17 cellular contexts compared by ENCODE assay signal in genomic region chr12:63499567-63499966, GRCh38.
DNase-seq lines count a peak whose midpoint lies in the region; TF ChIP-seq lines count a peak whose summit lies in the region.
"Had no signal": no experiment of that assay in that cellular context is flagged by ENCODE, and none has a peak within 500 bp of the region (broad histone marks: within the 10 kb centered on the region; RNA-seq: fewer than 3 reads in every experiment).

No MANE protein-coding gene starts in this region.

- no peak for TF ChIP-seq CTCF in CD14-positive monocyte (IDR thresholded peaks at IDR 0.05)
- no peak for TF ChIP-seq CTCF in chondrocyte (IDR thresholded peaks at IDR 0.05)

- no peak overlapping the region for H3K23ac ChIP-seq in neuronal stem cell (ENCODE audit: low read depth, low read length, poor library complexity)

- H2BK12ac ChIP-seq in neuronal stem cell (ENCODE audit: low read length): no peak overlapping the region

- peaks cover 0 to 3% (median 0%) of the 10 kb centered on the region in 3 experiments for H3K27me3 ChIP-seq in neuronal stem cell (ENCODE audit: control insufficient read depth in 3 of 3, insufficient read depth in 3 of 3, low read depth in 1 of 3, low read length in 3 of 3)
- H3K27me3 ChIP-seq: BE2C, BLaER1 had no signal

- H2AK5ac ChIP-seq in neuronal stem cell (ENCODE audit: low read depth, low read length): no peak overlapping the region

- H3K18ac ChIP-seq in neuronal stem cell (ENCODE audit: low read length): no peak overlapping the region

- H3K36me3 Mint-ChIP-seq in CD14-positive monocyte: no peaks in the 10 kb centered on the region
- no peaks in the 10 kb centered on the region for H3K36me3 Mint-ChIP-seq in chondrocyte (ENCODE audit: low read depth)
- H3K36me3 Mint-ChIP-seq: CD8-positive, alpha-beta T cell had no signal

- H3K36me3 ChIP-seq in neuronal stem cell (replicated peaks in 1 of 2; ENCODE audit: control insufficient read depth in 2 of 2, insufficient read depth in 2 of 2, low read length in 2 of 2): no peaks in the 10 kb centered on the region
- H3K36me3 ChIP-seq: BE2C, BLaER1 had no signal

- H3K27me3 Mint-ChIP-seq in CD14-positive monocyte (ENCODE audit: low read depth in 3 of 3) (no peaks in the 10 kb centered on the region), chondrocyte (ENCODE audit: low read depth) (peaks cover 13% of the 10 kb centered on the region)
- H3K27me3 Mint-ChIP-seq: CD4-positive, alpha-beta T cell had no signal

- no CpG with 5 or more reads among the region's 6 CpGs for WGBS in neuronal stem cell (ENCODE audit: extremely low coverage in 2 of 2, insufficient read length in 2 of 2, insufficient replicate concordance in 1 of 2), 2 donors

- H3K9ac ChIP-seq in neuronal stem cell (ENCODE audit: low read depth, low read length, poor library complexity): no peak overlapping the region
- H3K9ac ChIP-seq: BLaER1 had no signal

- H2BK5ac ChIP-seq in neuronal stem cell (ENCODE audit: low read length): peak overlapping the region; percentile 69

- H3K9me3 Mint-ChIP-seq in CD14-positive monocyte (peaks cover 0 to 9% (median 4%) of the 10 kb centered on the region in 7 donors), chondrocyte (ENCODE audit: low read depth) (peaks cover 5% of the 10 kb centered on the region)

- DNase-seq in CD14-positive monocyte (ENCODE audit: low spot score): peak; percentile 37
- peak; percentile 44 for DNase-seq in chondrocyte (ENCODE audit: low spot score)
- DNase-seq in neuronal stem cell (ENCODE audit: low spot score): no peak
- DNase-seq in dermis blood vessel endothelial cell: no peak
- DNase-seq in NCI-H2196 treated with DMSO at 0.1 percent for 48 hours (lab: John Stamatoyannopoulos, UW; ENCODE audit: unreplicated experiment): no peak
- DNase-seq in activated gamma-delta T cell treated with Interleukin-2 at 50 U/mL for 16 hours: no peak
- DNase-seq: 8988T; ACHN; BE2C; C1 segment of cervical spinal cord; Caco-2; Calu3; CD4-positive, alpha-beta T cell; CD8-positive, alpha-beta T cell; DMS79 treated with DMSO at 0.1 percent for 48 hours; GF-D8 had no signal

- H3K4me2 ChIP-seq in neuronal stem cell (ENCODE audit: insufficient read depth, low read length, poor library complexity, severe bottlenecking): no peak overlapping the region
- H3K4me2 ChIP-seq: BLaER1 had no signal

- no peak overlapping the region for H3K4me3 ChIP-seq in neuronal stem cell (ENCODE audit: low read length in 2 of 2)
- H3K4me3 ChIP-seq: BLaER1 had no signal

- no peak overlapping the region for H2AFZ ChIP-seq in neuronal stem cell (ENCODE audit: low read length)

- no peaks in the 10 kb centered on the region for H3K9me3 ChIP-seq in neuronal stem cell (replicated peaks in 1 of 2; ENCODE audit: control insufficient read depth in 2 of 2, insufficient read depth in 1 of 2, low read depth in 1 of 2, low read length in 2 of 2)
- H3K9me3 ChIP-seq: BE2C, Caco-2 had no signal

- no peak overlapping the region for H3K14ac ChIP-seq in neuronal stem cell (ENCODE audit: low read length)

- no peak overlapping the region for H4K8ac ChIP-seq in neuronal stem cell (ENCODE audit: low read depth, low read length)

- H3K27ac Mint-ChIP-seq in CD14-positive monocyte (peak overlapping the region in 1 of 7 donors; percentile 8), chondrocyte (ENCODE audit: unreplicated experiment) (no peak overlapping the region)
- H3K27ac Mint-ChIP-seq: CD4-positive, alpha-beta T cell; CD8-positive, alpha-beta T cell had no signal

- no peak overlapping the region for H2BK15ac ChIP-seq in neuronal stem cell (ENCODE audit: low read length)

- H3K4me1 Mint-ChIP-seq in CD14-positive monocyte (no peaks in the 10 kb centered on the region), chondrocyte (ENCODE audit: low read depth) (no peaks in the 10 kb centered on the region)

- no peak overlapping the region for H3K4ac ChIP-seq in neuronal stem cell (ENCODE audit: low read length)

- H3K27ac ChIP-seq in neuronal stem cell (replicated peaks; ENCODE audit: low read length): no peak overlapping the region
- H3K27ac ChIP-seq: BLaER1 had no signal

- no peak overlapping the region for H2BK120ac ChIP-seq in neuronal stem cell (ENCODE audit: low read depth, low read length)

- H3K4me3 Mint-ChIP-seq in CD14-positive monocyte: no peak overlapping the region
- H3K4me3 Mint-ChIP-seq in chondrocyte (ENCODE audit: unreplicated experiment): no peak overlapping the region
- H3K4me3 Mint-ChIP-seq: CD4-positive, alpha-beta T cell; CD8-positive, alpha-beta T cell had no signal

- no peaks in the 10 kb centered on the region for H3K79me1 ChIP-seq in neuronal stem cell (ENCODE audit: low read depth, low read length)

- H4K91ac ChIP-seq in neuronal stem cell (ENCODE audit: low read depth, low read length, poor library complexity): no peak overlapping the region

- peaks cover 0 to 3% of the 10 kb centered on the region in 2 donors for H3K4me1 ChIP-seq in neuronal stem cell (ENCODE audit: control insufficient read depth in 2 of 2, insufficient read depth in 1 of 2, low read depth in 1 of 2, low read length in 2 of 2)
- H3K4me1 ChIP-seq: BE2C, BLaER1 had no signal

- intact Hi-C loops in CD14-positive monocyte (cut with micrococcal nuclease): no loop called here

Comparison
In these comparisons a context has a peak if more than half of its experiments do, and no peak if none do; other contexts are left out.
1. DNase-seq: peak in CD14-positive monocyte (single experiment) and chondrocyte (single experiment); none in neuronal stem cell (single experiment), dermis blood vessel endothelial cell (single experiment), NCI-H2196 treated with DMSO at 0.1 percent for 48 hours (single experiment) and activated gamma-delta T cell treated with Interleukin-2 at 50 U/mL for 16 hours (single experiment).